34 cellular contexts compared by ENCODE assay signal in the genomic region with DNA sequence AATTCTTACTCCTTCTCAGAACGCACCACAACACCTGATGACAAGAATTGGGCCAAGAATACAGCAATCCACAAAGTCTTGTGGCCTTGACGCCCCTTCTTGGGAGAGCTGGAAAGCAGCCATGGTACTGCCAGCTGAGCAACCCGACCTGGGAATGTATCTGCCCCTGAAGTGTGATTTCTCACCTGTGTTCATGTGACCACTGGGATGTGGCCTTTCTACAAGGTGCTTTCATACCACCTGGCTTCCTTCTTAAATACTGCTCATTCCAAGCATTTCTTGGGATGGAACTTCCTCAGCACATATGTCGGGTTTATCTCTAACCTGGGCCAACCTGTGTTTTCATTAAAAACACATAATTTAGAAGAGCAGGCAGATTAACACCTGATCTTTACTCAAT.
"Had no signal": no experiment of that assay in that cellular context is flagged by ENCODE, and none has a peak within 500 bp of the region (broad histone marks: within the 10 kb centered on the region; RNA-seq: fewer than 3 reads in every experiment).

No MANE protein-coding gene starts in this region.

- H3K27ac ChIP-seq: KMS-11 had no signal

- H3K36me3 ChIP-seq: MG63 had no signal

- DNase-seq: Karpas-422, Kasumi-1, MG63, MM.1S, MV-4-11, NCI-H1048, NCI-H1092, NCI-H1092 treated with DMSO at 0.1 percent for 48 hours, NCI-H1105, NCI-H1105 treated with DMSO at 0.1 percent for 48 hours, NCI-H1417, NCI-H1417 treated with DMSO at 0.1 percent for 48 hours, NCI-H1436, NCI-H1436 treated with DMSO at 0.1 percent for 48 hours, NCI-H146, NCI-H1694, NCI-H1694 treated with DMSO at 0.1 percent for 48 hours, NCI-H187, NCI-H187 treated with DMSO at 0.1 percent for 48 hours, NCI-H1930, NCI-H2029, NCI-H2029 treated with DMSO at 0.1 percent for 48 hours, NCI-H2081, NCI-H2081 treated with DMSO at 0.1 percent for 48 hours, NCI-H2107, NCI-H2171, NCI-H2171 treated with DMSO at 0.1 percent for 48 hours, NCI-H2227 treated with DMSO at 0.1 percent for 48 hours, NCI-H226, NCI-H345, NCI-H446, NCI-H446 treated with DMSO at 0.1 percent for 48 hours, NCI-H510A had no signal

- H3K27me3 ChIP-seq: MG63 had no signal

- H3K4me3 ChIP-seq: MG63 had no signal

- H3K9ac ChIP-seq: KMS-11 had no signal

- H3K4me2 ChIP-seq: KMS-11 had no signal

- H3K9me3 ChIP-seq: MG63 had no signal
